In genomic region chr4:150078041-150078995, GRCh38 we compare ENCODE assay signal across 8 cellular contexts. TPM values are rescaled to one million over a fixed set of nuclear protein-coding genes. Genes with fewer than 3 reads are reported as not detected.
DNase-seq lines count a peak whose midpoint lies in the region; ATAC-seq and TF ChIP-seq lines count a peak whose summit lies in the region.

Gene DCLK2, plus strand, starts transcription at chr4:150078445. Its CDS starts 583 bp downstream, at chr4:150079028.

- H3K4me3 ChIP-seq in HEK293 (ENCODE audit: low read depth, low read length) (peak within 1 kb of the TSS; percentile 61), neuron (ENCODE audit: low read length) (peak within 1 kb of the TSS; percentile 57)

- H3K36me3 ChIP-seq in HEK293 (ENCODE audit: control insufficient read depth in 2 of 2, insufficient read depth in 1 of 2, low read length in 2 of 2) (no peaks in the 10 kb centered on the region), neuron (ENCODE audit: insufficient read depth, low read length) (no peaks in the 10 kb centered on the region)

- CTCF ChIA-PET in HEK293 (lab: Yijun Ruan, JAX), result interaction anchor here (0.6 to 1.3 kb wide), 4 partner anchors 68 to 131 kb away, joined by 3 read pairs; no protein-coding TSS in a partner anchor

- no peak for ATAC-seq in HG02588 (IDR thresholded peaks at IDR 0.05; ENCODE audit: unreplicated experiment)

- peak; percentile 86 for DNase-seq in DMS 273 (lab: John Stamatoyannopoulos, UW; ENCODE audit: unreplicated experiment)
- DNase-seq in NCI-H226, result peak; percentile 81
- DNase-seq in head of caudate nucleus, result peak; percentile 23 to 90 (median 72)
- DNase-seq in central memory CD4-positive, alpha-beta T cell, result no peak

- intact Hi-C loops in head of caudate nucleus (cut with DNase I), result loop anchor here (10.0 kb wide), 1 partner anchor 136 kb away; no protein-coding TSS in a partner anchor

- no peaks in the 10 kb centered on the region for H3K9me3 ChIP-seq in HEK293 (ENCODE audit: control insufficient read depth, insufficient read depth, low read depth, low read length)
- no peaks in the 10 kb centered on the region for H3K9me3 ChIP-seq in neuron (ENCODE audit: low read length)

- peak within 1 kb of the TSS; percentile 94 for H2AFZ ChIP-seq in neuron (ENCODE audit: low read depth, low read length)

- TF ChIP-seq CTCF in HEK293 (tag by site-specific recombination; IDR thresholded peaks at IDR 0.05), result no peak

- WGBS in adipose tissue, 3 donors, result 0 to 1% (median 1%) methylated on average over 98 to 116 of the region's 119 CpGs

- peak within 1 kb of the TSS; percentile 82 for H3K27ac ChIP-seq in HEK293 (ENCODE audit: extremely low read depth, low read depth, low read length)
- peak within 1 kb of the TSS; percentile 80 for H3K27ac ChIP-seq in adipose tissue (ENCODE audit: low read depth, low read length)

- POLR2A ChIA-PET in HEK293 (lab: Yijun Ruan, JAX), result no interaction called here

- H3K4me1 ChIP-seq in HEK293 (ENCODE audit: control insufficient read depth, insufficient read depth, low read length), result peaks cover 15% of the 10 kb centered on the region
- H3K4me1 ChIP-seq in neuron (ENCODE audit: insufficient read depth, low read length), result peaks cover 26% of the 10 kb centered on the region

- no peaks in the 10 kb centered on the region for H3K27me3 ChIP-seq in neuron (ENCODE audit: insufficient read depth, low read length)

TF ChIP-seq in HEK293, 187 proteins besides CTCF, POLR2A, EP300 and RAD21:
- TF ChIP-seq KLF9 (tag by site-specific recombination; IDR thresholded peaks at IDR 0.05; ENCODE audit: low read depth) (peak; percentile 71), ZNF660 (tag by site-specific recombination; IDR thresholded peaks at IDR 0.05) (0 out of 2 replicates have a peak, but pooled peaks have one; percentile 54), GLIS1 (tag by site-specific recombination; IDR thresholded peaks at IDR 0.05) (peak; percentile 40; the same call in 1 of the 2 replicates), ZNF596 (tag by site-specific recombination; IDR thresholded peaks at IDR 0.05) (no peak), SP3 (tag by site-specific recombination; IDR thresholded peaks at IDR 0.05) (peak; percentile 38; the same call in 1 of the 2 replicates), KLF8 (tag by site-specific recombination; IDR thresholded peaks at IDR 0.05) (peak; percentile 72; the same call in 1 of the 2 replicates), KLF1 (tag by site-specific recombination; IDR thresholded peaks at IDR 0.05) (0 out of 2 replicates have a peak, but pooled peaks have one; percentile 30), GLIS2 (tag by site-specific recombination; IDR thresholded peaks at IDR 0.05) (peak; percentile 42; the same call in 1 of the 2 replicates), ZFHX2 (tag by site-specific recombination; conservative IDR thresholded peaks at IDR 0.05) (peak; percentile 69), ZBTB8A (tag by site-specific recombination; IDR thresholded peaks at IDR 0.05) (0 out of 2 replicates have a peak, but pooled peaks have one; percentile 33), PRDM4 (tag by site-specific recombination; IDR thresholded peaks at IDR 0.05) (no peak), SP2 (tag by site-specific recombination; IDR thresholded peaks at IDR 0.05) (peak; percentile 54; the same call in 1 of the 2 replicates), ZBTB20 (tag by site-specific recombination; IDR thresholded peaks at IDR 0.05) (peak; percentile 49; the same call in 1 of the 2 replicates), ZIC2 (tag by site-specific recombination; IDR thresholded peaks at IDR 0.05) (0 out of 2 replicates have a peak, but pooled peaks have one; percentile 37), SCRT2 (tag by site-specific recombination; IDR thresholded peaks at IDR 0.05) (no peak), IKZF3 (tag by site-specific recombination; IDR thresholded peaks at IDR 0.05) (0 out of 2 replicates have a peak, but pooled peaks have one; percentile 40), ZNF394 (tag by site-specific recombination; IDR thresholded peaks at IDR 0.05; ENCODE audit: borderline replicate concordance) (no peak), ZBTB17 (tag by site-specific recombination; IDR thresholded peaks at IDR 0.05) (no peak), ZNF335 (tag by site-specific recombination; conservative IDR thresholded peaks at IDR 0.05) (peak; percentile 3; the same call in 1 of the 2 replicates), ZNF175 (tag by site-specific recombination; IDR thresholded peaks at IDR 0.05) (no peak)
- TF ChIP-seq, protein P1, sequence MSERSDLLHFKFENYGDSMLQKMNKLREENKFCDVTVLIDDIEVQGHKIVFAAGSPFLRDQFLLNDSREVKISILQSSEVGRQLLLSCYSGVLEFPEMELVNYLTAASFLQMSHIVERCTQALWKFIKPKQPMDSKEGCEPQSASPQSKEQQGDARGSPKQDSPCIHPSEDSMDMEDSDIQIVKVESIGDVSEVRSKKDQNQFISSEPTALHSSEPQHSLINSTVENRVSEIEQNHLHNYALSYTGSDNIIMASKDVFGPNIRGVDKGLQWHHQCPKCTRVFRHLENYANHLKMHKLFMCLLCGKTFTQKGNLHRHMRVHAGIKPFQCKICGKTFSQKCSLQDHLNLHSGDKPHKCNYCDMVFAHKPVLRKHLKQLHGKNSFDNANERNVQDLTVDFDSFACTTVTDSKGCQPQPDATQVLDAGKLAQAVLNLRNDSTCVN (tag by site-specific recombination; optimal IDR thresholded peaks at IDR 0.05), result peak; percentile 82
- TF ChIP-seq, protein P2, sequence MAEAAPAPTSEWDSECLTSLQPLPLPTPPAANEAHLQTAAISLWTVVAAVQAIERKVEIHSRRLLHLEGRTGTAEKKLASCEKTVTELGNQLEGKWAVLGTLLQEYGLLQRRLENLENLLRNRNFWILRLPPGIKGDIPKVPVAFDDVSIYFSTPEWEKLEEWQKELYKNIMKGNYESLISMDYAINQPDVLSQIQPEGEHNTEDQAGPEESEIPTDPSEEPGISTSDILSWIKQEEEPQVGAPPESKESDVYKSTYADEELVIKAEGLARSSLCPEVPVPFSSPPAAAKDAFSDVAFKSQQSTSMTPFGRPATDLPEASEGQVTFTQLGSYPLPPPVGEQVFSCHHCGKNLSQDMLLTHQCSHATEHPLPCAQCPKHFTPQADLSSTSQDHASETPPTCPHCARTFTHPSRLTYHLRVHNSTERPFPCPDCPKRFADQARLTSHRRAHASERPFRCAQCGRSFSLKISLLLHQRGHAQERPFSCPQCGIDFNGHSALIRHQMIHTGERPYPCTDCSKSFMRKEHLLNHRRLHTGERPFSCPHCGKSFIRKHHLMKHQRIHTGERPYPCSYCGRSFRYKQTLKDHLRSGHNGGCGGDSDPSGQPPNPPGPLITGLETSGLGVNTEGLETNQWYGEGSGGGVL (tag by site-specific recombination; IDR thresholded peaks at IDR 0.05), result peak; percentile 83
- TF ChIP-seq, protein P3, sequence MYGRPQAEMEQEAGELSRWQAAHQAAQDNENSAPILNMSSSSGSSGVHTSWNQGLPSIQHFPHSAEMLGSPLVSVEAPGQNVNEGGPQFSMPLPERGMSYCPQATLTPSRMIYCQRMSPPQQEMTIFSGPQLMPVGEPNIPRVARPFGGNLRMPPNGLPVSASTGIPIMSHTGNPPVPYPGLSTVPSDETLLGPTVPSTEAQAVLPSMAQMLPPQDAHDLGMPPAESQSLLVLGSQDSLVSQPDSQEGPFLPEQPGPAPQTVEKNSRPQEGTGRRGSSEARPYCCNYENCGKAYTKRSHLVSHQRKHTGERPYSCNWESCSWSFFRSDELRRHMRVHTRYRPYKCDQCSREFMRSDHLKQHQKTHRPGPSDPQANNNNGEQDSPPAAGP (tag by site-specific recombination; IDR thresholded peaks at IDR 0.05), result no peak

RNA-seq across cellular contexts. Expression of gene DCLK2, which starts in this region (rescaled TPM):
- polyA plus RNA-seq in adipose tissue, result 1 to 10 TPM in 2 of 3 donors, under 1 TPM in 1; 0.93 to 3.7 (median 2.3) TPM
